Comparison of ENCODE assay signal across 6 cellular contexts in genomic region chr19:14317157-14317556, GRCh38.
"Had no signal": no experiment of that assay in that cellular context is flagged by ENCODE, and none has a peak within 500 bp of the region (broad histone marks: within the 10 kb centered on the region; RNA-seq: fewer than 3 reads in every experiment).

No MANE protein-coding gene starts in this region.

- H2AFZ ChIP-seq: GM23338 had no signal

- H3K4me1 Mint-ChIP-seq: IgD-negative memory B cell had no signal

- DNase-seq: HCEC 1CT, KBM-7 had no signal

- H3K4me3 ChIP-seq: GM23338 had no signal

- H3K27ac ChIP-seq: HL-60, KMS-11 had no signal

- H3K4me3 Mint-ChIP-seq: GM23338, IgD-negative memory B cell had no signal

- H3K9ac ChIP-seq: KMS-11 had no signal

- H3K9me3 Mint-ChIP-seq: IgD-negative memory B cell had no signal

- H3K4me2 ChIP-seq: GM23338, KMS-11 had no signal

- H3K27ac Mint-ChIP-seq: GM23338, IgD-negative memory B cell had no signal

- H3K27me3 Mint-ChIP-seq: IgD-negative memory B cell had no signal
